8 cellular contexts compared by ENCODE assay signal in genomic region chr2:219541611-219542180, GRCh38. TPM values are rescaled to one million over a fixed set of nuclear protein-coding genes. Genes with fewer than 3 reads are reported as not detected.
A peak's percentile ranks its signal among the peaks of the same experiment; 100 is the strongest.
DNase-seq lines count a peak whose midpoint lies in the region; ATAC-seq, FAIRE-seq and TF ChIP-seq lines count a peak whose summit lies in the region.

No MANE protein-coding gene starts in this region.

- peak overlapping the region; percentile 62; the same call in 1 of the 2 replicates for H2AFZ ChIP-seq in DND-41 (ENCODE audit: low read depth, low read length)
- peak overlapping the region; percentile 36 for H2AFZ ChIP-seq in parathyroid adenoma

- peak; percentile 87 for TF ChIP-seq CTCF in DND-41 (IDR thresholded peaks at IDR 0.05; ENCODE audit: borderline replicate concordance, extremely low read depth, low read length, poor library complexity, severe bottlenecking)
- peak; percentile 96 for TF ChIP-seq CTCF in parathyroid adenoma (IDR thresholded peaks at IDR 0.05)
- TF ChIP-seq CTCF in transverse colon (IDR thresholded peaks at IDR 0.05): peak; percentile 92 to 100 (median 96)

- H3K4me2 ChIP-seq in DND-41 (ENCODE audit: insufficient read depth, low read length) (peak overlapping the region; percentile 88), parathyroid adenoma (ENCODE audit: low read length) (peak overlapping the region; percentile 91)

- 9% methylated on average over 44 of the region's 48 CpGs; no CpG with 5 or more reads in 1 of the 2 donors for WGBS in transverse colon (ENCODE audit: low coverage in 1 of 2), 2 donors

- no peak for TF ChIP-seq POLR2A in transverse colon (IDR thresholded peaks at IDR 0.05)

- H3K27me3 ChIP-seq in DND-41 (ENCODE audit: insufficient read depth, low read length, poor library complexity) (no peaks in the 10 kb centered on the region), parathyroid adenoma (ENCODE audit: control insufficient read depth, insufficient read depth, low read length) (no peaks in the 10 kb centered on the region), transverse colon (no peaks in the 10 kb centered on the region)

- ATAC-seq in DND-41 (ENCODE audit: insufficient read depth, low read depth) (peak; percentile 45), GM21737 (IDR thresholded peaks at IDR 0.05; ENCODE audit: unreplicated experiment) (peak; percentile 47)

- H3K9ac ChIP-seq in DND-41 (ENCODE audit: low read depth, low read length): peak overlapping the region; percentile 22; the same call in 1 of the 2 replicates
- H3K9ac ChIP-seq in parathyroid adenoma: no peak overlapping the region

- TF ChIP-seq EP300 in transverse colon (IDR thresholded peaks at IDR 0.05; ENCODE audit: low read depth): no peak

- peaks cover 25% of the 10 kb centered on the region for H4K20me1 ChIP-seq in DND-41 (ENCODE audit: insufficient read depth, low read length)

- in situ Hi-C loops in transverse colon (cut with MboI; ENCODE audit: low pct_ligation_motif_present in 1 of 4, low pct_unique_long_range_greater_than_20kb in 1 of 4, low sequenced_read_pairs in 3 of 4): no loop called here

- peak; percentile 80 for DNase-seq in DND-41
- DNase-seq in KG1 (lab: John Stamatoyannopoulos, UW): peak; percentile 71
- DNase-seq in RPMI7951 (ENCODE audit: low read depth): peak; percentile 52
- DNase-seq in activated effector memory CD4-positive, alpha-beta T cell treated with anti-CD3 and anti-CD28 coated beads, Interleukin-2, amount 50 U/mL, for 16 hours: peak; percentile 95
- DNase-seq in frontal cortex (ENCODE audit: low spot score in 2 of 2): peak; percentile 69 to 76
- peak; percentile 93 for DNase-seq in transverse colon

- H3K79me2 ChIP-seq in DND-41 (ENCODE audit: insufficient read depth, low read length) (no peaks in the 10 kb centered on the region), parathyroid adenoma (peaks cover 12% of the 10 kb centered on the region)

- intact Hi-C loops in transverse colon (cut with DNase I; ENCODE audit: low total_unique reads): no loop called here

- peaks cover 33% of the 10 kb centered on the region for H3K4me1 ChIP-seq in DND-41 (ENCODE audit: insufficient read depth, low read length)
- peaks cover 24% of the 10 kb centered on the region for H3K4me1 ChIP-seq in parathyroid adenoma
- H3K4me1 ChIP-seq in transverse colon: peaks cover 11 to 30% (median 22%) of the 10 kb centered on the region in 4 donors

- H3K27ac ChIP-seq in DND-41 (ENCODE audit: low read length): no peak overlapping the region
- peak overlapping the region; percentile 25 for H3K27ac ChIP-seq in parathyroid adenoma
- H3K27ac ChIP-seq in transverse colon: peak overlapping the region; percentile 8 to 94 (median 79)

- H3K9me3 ChIP-seq in DND-41 (ENCODE audit: insufficient read depth, low read length, severe bottlenecking) (no peaks in the 10 kb centered on the region), parathyroid adenoma (ENCODE audit: control insufficient read depth, low read length) (no peaks in the 10 kb centered on the region), transverse colon (no peaks in the 10 kb centered on the region)

- FAIRE-seq in frontal cortex (lab: Jason Lieb, UNC): no peak

- H3K36me3 ChIP-seq in DND-41 (ENCODE audit: insufficient read depth, low read length): peaks cover 21% of the 10 kb centered on the region
- no peaks in the 10 kb centered on the region for H3K36me3 ChIP-seq in parathyroid adenoma (ENCODE audit: control insufficient read depth, insufficient read depth, low read length)
- H3K36me3 ChIP-seq in transverse colon: peaks cover 0 to 4% (median 0%) of the 10 kb centered on the region in 4 donors

- H3K4me3 ChIP-seq in DND-41 (ENCODE audit: low read depth in 1 of 2, low read length in 2 of 2) (peak overlapping the region in 1 of 2 experiments; percentile 84; a peak in 2 of 4 replicates), parathyroid adenoma (ENCODE audit: low read depth, low read length) (peak overlapping the region; percentile 72), transverse colon (peak overlapping the region in 2 of 4 donors; percentile 75 to 82)

RNA-seq across cellular contexts. Expression of gene CHPF, which starts 1.9 kb away (rescaled TPM):
- total RNA-seq in RPMI7951 (2014; rRNA removed; shearing (Covaris generic)): 73.7 and 98.6 TPM in 2 replicates
- total RNA-seq in frontal cortex: 24.1 TPM
- total RNA-seq in transverse colon: 10 to 100 TPM; 21.1 to 58.2 (median 52.1) TPM

RNA-seq across cellular contexts. Expression of gene TMEM198, which starts 2.1 kb away (rescaled TPM):
- total RNA-seq in RPMI7951 (2014; rRNA removed; shearing (Covaris generic)): 2.3 and 2.6 TPM in 2 replicates
- total RNA-seq in frontal cortex (14.7 TPM), transverse colon (1 to 10 TPM in 3 of 4 donors, not detected in 1; 1.1 to 4.4 (median 1.2) TPM)

RNA-seq across cellular contexts. Expression of gene ASIC4, which starts 27.4 kb away (rescaled TPM):
- total RNA-seq in RPMI7951 (2014; rRNA removed; shearing (Covaris generic)): 0.10 TPM in 1 of 2 replicates, not detected in the other
- total RNA-seq in frontal cortex: 2.9 TPM
- not detected for total RNA-seq in transverse colon

RNA-seq across cellular contexts. Expression of gene OBSL1, which starts 29.6 kb away (rescaled TPM):
- total RNA-seq in RPMI7951 (2014; rRNA removed; shearing (Covaris generic)): 41.5 and 42.8 TPM in 2 replicates
- total RNA-seq in frontal cortex: 40.4 TPM
- 10 to 100 TPM; 18.1 to 57.2 (median 19.0) TPM for total RNA-seq in transverse colon

RNA-seq across cellular contexts. Expression of gene INHA, which starts 30.4 kb away (rescaled TPM):
- total RNA-seq in RPMI7951 (2014; rRNA removed; shearing (Covaris generic)): 0.10 and 0.12 TPM in 2 replicates
- total RNA-seq in frontal cortex (0.41 TPM), transverse colon (not detected)
